1 cellular context compared by ENCODE assay signal in the genomic region with DNA sequence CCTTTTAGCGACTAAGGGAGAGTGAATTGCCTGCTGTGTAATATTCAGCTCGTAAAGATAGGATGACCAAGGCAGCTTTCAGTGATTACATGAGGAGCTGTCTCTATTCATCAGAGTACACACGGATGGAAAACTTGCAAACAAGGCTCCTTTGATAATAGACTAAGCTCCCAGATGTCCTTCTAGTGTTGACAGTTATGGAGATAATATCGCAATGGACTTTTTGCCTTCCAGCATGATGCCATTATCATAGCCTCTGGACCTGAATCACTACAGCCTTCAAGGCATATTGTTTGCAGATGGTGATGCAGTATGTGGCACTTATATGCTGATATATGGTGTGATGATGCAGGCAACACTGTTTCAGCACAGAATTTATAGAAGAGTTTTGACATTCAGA.
TF ChIP-seq lines count a peak whose summit lies in the region.

No MANE protein-coding gene starts in this region.

TF ChIP-seq in HepG2, 621 proteins besides CTCF, POLR2A, EP300 and RAD21 (continued from another document):
- no peak for TF ChIP-seq GFI1 (CRISPR knock-in tag; IDR thresholded peaks at IDR 0.05; ENCODE audit: borderline replicate concordance)
- TF ChIP-seq ZNF761 (CRISPR knock-in tag; conservative IDR thresholded peaks at IDR 0.05) = no peak
- TF ChIP-seq, protein P1, sequence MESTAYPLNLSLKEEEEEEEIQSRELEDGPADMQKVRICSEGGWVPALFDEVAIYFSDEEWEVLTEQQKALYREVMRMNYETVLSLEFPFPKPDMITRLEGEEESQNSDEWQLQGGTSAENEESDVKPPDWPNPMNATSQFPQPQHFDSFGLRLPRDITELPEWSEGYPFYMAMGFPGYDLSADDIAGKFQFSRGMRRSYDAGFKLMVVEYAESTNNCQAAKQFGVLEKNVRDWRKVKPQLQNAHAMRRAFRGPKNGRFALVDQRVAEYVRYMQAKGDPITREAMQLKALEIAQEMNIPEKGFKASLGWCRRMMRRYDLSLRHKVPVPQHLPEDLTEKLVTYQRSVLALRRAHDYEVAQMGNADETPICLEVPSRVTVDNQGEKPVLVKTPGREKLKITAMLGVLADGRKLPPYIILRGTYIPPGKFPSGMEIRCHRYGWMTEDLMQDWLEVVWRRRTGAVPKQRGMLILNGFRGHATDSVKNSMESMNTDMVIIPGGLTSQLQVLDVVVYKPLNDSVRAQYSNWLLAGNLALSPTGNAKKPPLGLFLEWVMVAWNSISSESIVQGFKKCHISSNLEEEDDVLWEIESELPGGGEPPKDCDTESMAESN (CRISPR knock-in tag; conservative IDR thresholded peaks at IDR 0.05) = no peak
